Comparison of ENCODE assay signal across 20 cellular contexts in genomic region chr14:58861546-58861945, GRCh38.
A peak's percentile ranks its signal among the peaks of the same experiment; 100 is the strongest.
DNase-seq lines count a peak whose midpoint lies in the region; ATAC-seq, FAIRE-seq and TF ChIP-seq lines count a peak whose summit lies in the region.
"Had no signal": no experiment of that assay in that cellular context is flagged by ENCODE, and none has a peak within 500 bp of the region (broad histone marks: within the 10 kb centered on the region; RNA-seq: fewer than 3 reads in every experiment).

No MANE protein-coding gene starts in this region.

- peak; percentile 67 for DNase-seq in EH (ENCODE audit: low read depth)
- peak; percentile 79 for DNase-seq in astrocyte (ENCODE audit: low read depth)
- peak; percentile 8 to 83 for DNase-seq in fibroblast of lung (ENCODE audit: low read depth in 2 of 2)
- DNase-seq in globus pallidus (ENCODE audit: low spot score) = no peak
- DNase-seq in NCI-H526 treated with DMSO at 0.1 percent for 48 hours (lab: John Stamatoyannopoulos, UW) = no peak
- DNase-seq in activated effector memory CD4-positive, alpha-beta T cell treated with Interleukin-2 at 50 U/mL for 16 hours = no peak
- DNase-seq: CD8-positive, alpha-beta T cell; DMS53; KBM-7; NCI-H1105 treated with DMSO at 0.1 percent for 48 hours; NCI-H1694; NCI-H2081 treated with DMSO at 0.1 percent for 48 hours; NCI-H748 treated with DMSO at 0.1 percent for 48 hours had no signal

- H3K9ac ChIP-seq in astrocyte (ENCODE audit: low read length) (no peak overlapping the region), fibroblast of lung (ENCODE audit: insufficient read depth, low read length) (no peak overlapping the region)
- H3K9ac ChIP-seq: BLaER1 had no signal

- H3K27me3 Mint-ChIP-seq in astrocyte (ENCODE audit: low read depth, unreplicated experiment) (no peaks in the 10 kb centered on the region), nephron (ENCODE audit: low read depth) (no peaks in the 10 kb centered on the region)

- no peak overlapping the region for H3K4me3 ChIP-seq in astrocyte (ENCODE audit: insufficient read depth, low read depth, low read length)
- H3K4me3 ChIP-seq in fibroblast of lung (replicated peaks in 1 of 4; ENCODE audit: control extremely low read depth in 1 of 4, insufficient read depth in 1 of 4, low read depth in 3 of 4, low read length in 4 of 4) = no peak overlapping the region
- H3K4me3 ChIP-seq: BLaER1 had no signal

- H2AFZ ChIP-seq in astrocyte (ENCODE audit: low read depth, low read length) (no peak overlapping the region), fibroblast of lung (ENCODE audit: low read length) (no peak overlapping the region)

- H3K27me3 ChIP-seq in astrocyte (ENCODE audit: insufficient read depth, low read length) (no peaks in the 10 kb centered on the region), fibroblast of lung (ENCODE audit: control insufficient read depth, insufficient read depth, low read length) (no peaks in the 10 kb centered on the region)
- H3K27me3 ChIP-seq: BLaER1 had no signal

- no peaks in the 10 kb centered on the region for H3K9me3 ChIP-seq in astrocyte (ENCODE audit: insufficient read depth, low read depth, low read length)
- no peaks in the 10 kb centered on the region for H3K9me3 ChIP-seq in fibroblast of lung (ENCODE audit: control insufficient read depth, insufficient read depth, low read depth, low read length)

- H3K4me2 ChIP-seq in astrocyte (ENCODE audit: low read length) (no peak overlapping the region), fibroblast of lung (ENCODE audit: extremely low read depth, insufficient read depth, low read length) (no peak overlapping the region)

- H3K27ac Mint-ChIP-seq in astrocyte (ENCODE audit: unreplicated experiment) (peak overlapping the region; percentile 65), nephron (peak overlapping the region; percentile 26 to 98 (median 50))
- H3K27ac Mint-ChIP-seq: CD8-positive, alpha-beta T cell had no signal

- H3K36me3 Mint-ChIP-seq in astrocyte (ENCODE audit: low read depth, unreplicated experiment) (peaks cover 4% of the 10 kb centered on the region), nephron (ENCODE audit: low read depth) (peaks cover 5% of the 10 kb centered on the region)
- H3K36me3 Mint-ChIP-seq: CD8-positive, alpha-beta T cell had no signal

- H4K20me1 ChIP-seq in astrocyte (ENCODE audit: insufficient read depth, low read length) (no peaks in the 10 kb centered on the region), fibroblast of lung (ENCODE audit: control insufficient read depth, extremely low read depth, insufficient read depth, low read length) (no peaks in the 10 kb centered on the region)
- H4K20me1 ChIP-seq: BLaER1 had no signal

- no peak overlapping the region for H3K4me3 Mint-ChIP-seq in astrocyte (ENCODE audit: unreplicated experiment)
- H3K4me3 Mint-ChIP-seq in nephron = no peak overlapping the region
- H3K4me3 Mint-ChIP-seq: CD8-positive, alpha-beta T cell had no signal

- H3K27ac ChIP-seq in astrocyte (ENCODE audit: low read depth, low read length) = no peak overlapping the region
- H3K27ac ChIP-seq in fibroblast of lung (ENCODE audit: insufficient read depth, low read length) = no peak overlapping the region
- H3K27ac ChIP-seq: BLaER1 had no signal

- H3K36me3 ChIP-seq in astrocyte (ENCODE audit: insufficient read depth, low read length) = no peaks in the 10 kb centered on the region
- no peaks in the 10 kb centered on the region for H3K36me3 ChIP-seq in fibroblast of lung (ENCODE audit: control insufficient read depth, insufficient read depth, low read length)
- H3K36me3 ChIP-seq: BLaER1 had no signal

- no peak for FAIRE-seq in astrocyte (lab: Jason Lieb, UNC)
- FAIRE-seq: A204.1, GM12892, GM18507, H1 had no signal

- TF ChIP-seq CTCF in astrocyte (IDR thresholded peaks at IDR 0.05; ENCODE audit: insufficient read depth, low read depth, low read length) (no peak), fibroblast of lung (conservative IDR thresholded peaks at IDR 0.05 in 1 of 2, IDR thresholded peaks at IDR 0.05 in 1 of 2; ENCODE audit: low read depth in 1 of 2, low read length in 2 of 2) (no peak), nephron (IDR thresholded peaks at IDR 0.05; ENCODE audit: unreplicated experiment in 3 of 3) (no peak)

- H3K4me1 Mint-ChIP-seq in astrocyte (ENCODE audit: low read depth, unreplicated experiment) (peaks cover 37% of the 10 kb centered on the region), nephron (peaks cover 51% of the 10 kb centered on the region)

- H3K9me3 Mint-ChIP-seq in astrocyte (ENCODE audit: unreplicated experiment) = peaks cover 6% of the 10 kb centered on the region
- peaks cover 46% of the 10 kb centered on the region for H3K9me3 Mint-ChIP-seq in nephron

- H3K79me2 ChIP-seq in astrocyte (ENCODE audit: insufficient read depth, low read length) (no peaks in the 10 kb centered on the region), fibroblast of lung (ENCODE audit: control insufficient read depth, insufficient read depth, low read length) (no peaks in the 10 kb centered on the region)

- H3K4me1 ChIP-seq in astrocyte (ENCODE audit: insufficient read depth, low read length) = peaks cover 18% of the 10 kb centered on the region
- H3K4me1 ChIP-seq in fibroblast of lung (ENCODE audit: control insufficient read depth, extremely low read depth, insufficient read depth, low read length) = peaks cover 4% of the 10 kb centered on the region

- ATAC-seq in HG02840 (IDR thresholded peaks at IDR 0.05; ENCODE audit: low FRiP score, unreplicated experiment) = no peak
- ATAC-seq: CD8-positive, alpha-beta T cell had no signal

Comparison
In these comparisons a context has a peak if more than half of its experiments do, and no peak if none do; other contexts are left out.
1. DNase-seq: peak in EH (single experiment), astrocyte (single experiment) and fibroblast of lung (2 of 2); none in globus pallidus (single experiment), NCI-H526 treated with DMSO at 0.1 percent for 48 hours (single experiment) and activated effector memory CD4-positive, alpha-beta T cell treated with Interleukin-2 at 50 U/mL for 16 hours (single experiment).